ENCODE assay signal across 22 cellular contexts in genomic region chr18:37805773-37806380, GRCh38.
DNase-seq lines count a peak whose midpoint lies in the region; ATAC-seq and TF ChIP-seq lines count a peak whose summit lies in the region.
"Had no signal": no experiment of that assay in that cellular context is flagged by ENCODE, and none has a peak within 500 bp of the region (broad histone marks: within the 10 kb centered on the region; RNA-seq: fewer than 3 reads in every experiment).

No MANE protein-coding gene starts in this region.

- no peak for TF ChIP-seq CTCF in chondrocyte (IDR thresholded peaks at IDR 0.05)
- no peak for TF ChIP-seq CTCF in prostate gland (IDR thresholded peaks at IDR 0.05)

- no peak overlapping the region for H2BK5ac ChIP-seq in neuronal stem cell (ENCODE audit: low read length)

- H3K36me3 ChIP-seq in neuronal stem cell (replicated peaks in 1 of 2; ENCODE audit: control insufficient read depth in 2 of 2, insufficient read depth in 2 of 2, low read length in 2 of 2) (no peaks in the 10 kb centered on the region), prostate gland (no peaks in the 10 kb centered on the region)
- H3K36me3 ChIP-seq: BLaER1 had no signal

- no peak overlapping the region for H4K91ac ChIP-seq in neuronal stem cell (ENCODE audit: low read depth, low read length, poor library complexity)

- H3K4me1 Mint-ChIP-seq in chondrocyte (ENCODE audit: low read depth) = no peaks in the 10 kb centered on the region
- H3K4me1 Mint-ChIP-seq: B cell; CD4-positive, CD25-positive, alpha-beta regulatory T cell; CD8-positive, alpha-beta memory T cell had no signal

- H3K27me3 Mint-ChIP-seq in chondrocyte (ENCODE audit: low read depth) = no peaks in the 10 kb centered on the region
- H3K27me3 Mint-ChIP-seq: B cell; CD4-positive, CD25-positive, alpha-beta regulatory T cell; CD8-positive, alpha-beta memory T cell had no signal

- no peaks in the 10 kb centered on the region for H3K36me3 Mint-ChIP-seq in chondrocyte (ENCODE audit: low read depth)
- H3K36me3 Mint-ChIP-seq: CD4-positive, CD25-positive, alpha-beta regulatory T cell; CD8-positive, alpha-beta memory T cell had no signal

- peak overlapping the region; percentile 59 for H3K18ac ChIP-seq in neuronal stem cell (ENCODE audit: low read length)

- ATAC-seq in HG02588 (IDR thresholded peaks at IDR 0.05; ENCODE audit: unreplicated experiment) (no peak), HG03460 (IDR thresholded peaks at IDR 0.05; ENCODE audit: unreplicated experiment) (no peak)
- ATAC-seq: GM12878 had no signal

- no peak overlapping the region for H3K27ac Mint-ChIP-seq in chondrocyte (ENCODE audit: unreplicated experiment)
- H3K27ac Mint-ChIP-seq: B cell; CD4-positive, CD25-positive, alpha-beta regulatory T cell; CD8-positive, alpha-beta memory T cell had no signal

- H2BK12ac ChIP-seq in neuronal stem cell (ENCODE audit: low read length) = no peak overlapping the region

- H2AFZ ChIP-seq in neuronal stem cell (ENCODE audit: low read length) = no peak overlapping the region
- H2AFZ ChIP-seq: GM23248 had no signal

- H3K9me3 ChIP-seq in neuronal stem cell (replicated peaks in 1 of 2; ENCODE audit: control insufficient read depth in 2 of 2, insufficient read depth in 1 of 2, low read depth in 1 of 2, low read length in 2 of 2) (no peaks in the 10 kb centered on the region), prostate gland (no peaks in the 10 kb centered on the region)
- H3K9me3 ChIP-seq: BLaER1 had no signal

- H3K9me3 Mint-ChIP-seq in chondrocyte (ENCODE audit: low read depth) = peaks cover 49% of the 10 kb centered on the region

- H3K14ac ChIP-seq in neuronal stem cell (ENCODE audit: low read length) = peak overlapping the region; percentile 82

- WGBS in neuronal stem cell (ENCODE audit: extremely low coverage in 2 of 2, insufficient read length in 2 of 2, insufficient replicate concordance in 1 of 2), 2 donors = no CpG with 5 or more reads among the region's 8 CpGs
- WGBS in prostate gland = 83% methylated on average over 8 of the region's 8 CpGs

- DNase-seq in NCI-H524 (lab: John Stamatoyannopoulos, UW) (peak; percentile 6 to 40), NCI-H524 treated with DMSO at 0.1 percent for 48 hours (lab: John Stamatoyannopoulos, UW) (no peak), NCI-H82 (lab: John Stamatoyannopoulos, UW) (peak; percentile 36), chondrocyte (ENCODE audit: low spot score) (peak; percentile 53), neuronal stem cell (ENCODE audit: low spot score) (no peak), prostate gland (ENCODE audit: low spot score) (no peak)
- DNase-seq: Calu3; CD4-positive, CD25-positive, alpha-beta regulatory T cell; CD8-positive, alpha-beta memory T cell; DMS153; DND-41; GDM1; GM23248; H7; HCEC 1CT had no signal

- H3K4ac ChIP-seq in neuronal stem cell (ENCODE audit: low read length) = no peak overlapping the region

- H4K8ac ChIP-seq in neuronal stem cell (ENCODE audit: low read depth, low read length) = peak overlapping the region; percentile 78

- H2AK5ac ChIP-seq in neuronal stem cell (ENCODE audit: low read depth, low read length) = peak overlapping the region; percentile 78

- H3K4me1 ChIP-seq in neuronal stem cell (ENCODE audit: control insufficient read depth in 2 of 2, insufficient read depth in 1 of 2, low read depth in 1 of 2, low read length in 2 of 2) (no peaks in the 10 kb centered on the region), prostate gland (replicated peaks) (no peaks in the 10 kb centered on the region)
- H3K4me1 ChIP-seq: BLaER1 had no signal

- no peak overlapping the region for H3K4me3 Mint-ChIP-seq in chondrocyte (ENCODE audit: unreplicated experiment)
- H3K4me3 Mint-ChIP-seq: B cell; CD4-positive, CD25-positive, alpha-beta regulatory T cell; CD8-positive, alpha-beta memory T cell had no signal

- no peak for TF ChIP-seq POLR2A in prostate gland (IDR thresholded peaks at IDR 0.05)

- H3K9ac ChIP-seq in neuronal stem cell (ENCODE audit: low read depth, low read length, poor library complexity) = no peak overlapping the region
- H3K9ac ChIP-seq: BLaER1, GM23248 had no signal

- no peak overlapping the region for H3K27ac ChIP-seq in neuronal stem cell (replicated peaks; ENCODE audit: low read length)
- H3K27ac ChIP-seq in prostate gland = no peak overlapping the region
- H3K27ac ChIP-seq: 22Rv1, BLaER1, C4-2B, GM23248 had no signal

- intact Hi-C loops in prostate gland (cut with DNase I) = no loop called here

- H3K27me3 ChIP-seq in neuronal stem cell (ENCODE audit: control insufficient read depth in 3 of 3, insufficient read depth in 3 of 3, low read depth in 1 of 3, low read length in 3 of 3) (no peaks in the 10 kb centered on the region), prostate gland (replicated peaks; ENCODE audit: insufficient read depth) (no peaks in the 10 kb centered on the region)
- H3K27me3 ChIP-seq: BLaER1 had no signal

- H2BK15ac ChIP-seq in neuronal stem cell (ENCODE audit: low read length) = no peak overlapping the region

- H2BK120ac ChIP-seq in neuronal stem cell (ENCODE audit: low read depth, low read length) = no peak overlapping the region

- H3K79me1 ChIP-seq in neuronal stem cell (ENCODE audit: low read depth, low read length) = no peaks in the 10 kb centered on the region

- H3K4me3 ChIP-seq in neuronal stem cell (ENCODE audit: low read length in 2 of 2) (peak overlapping the region in 1 of 2 donors; percentile 49), prostate gland (no peak overlapping the region)
- H3K4me3 ChIP-seq: BLaER1, GM12878, GM23248 had no signal

- no peak overlapping the region for H3K23ac ChIP-seq in neuronal stem cell (ENCODE audit: low read depth, low read length, poor library complexity)

- H3K4me2 ChIP-seq in neuronal stem cell (ENCODE audit: insufficient read depth, low read length, poor library complexity, severe bottlenecking) = no peak overlapping the region
- H3K4me2 ChIP-seq: BLaER1 had no signal

Comparison
In these comparisons a context has a peak if more than half of its experiments do, and no peak if none do; other contexts are left out.
1. DNase-seq: peak in NCI-H524 (2 of 2), NCI-H82 (single experiment) and chondrocyte (single experiment); none in NCI-H524 treated with DMSO at 0.1 percent for 48 hours (single experiment), neuronal stem cell (single experiment) and prostate gland (single experiment).